Comparison of ENCODE assay signal across 15 cellular contexts in genomic region chr11:11782532-11783110, GRCh38. TPM values are rescaled to one million over a fixed set of nuclear protein-coding genes. Genes with fewer than 3 reads are reported as not detected.
A peak's percentile ranks its signal among the peaks of the same experiment; 100 is the strongest.
DNase-seq lines count a peak whose midpoint lies in the region; FAIRE-seq and TF ChIP-seq lines count a peak whose summit lies in the region.
"Had no signal": no experiment of that assay in that cellular context is flagged by ENCODE, and none has a peak within 500 bp of the region (broad histone marks: within the 10 kb centered on the region; RNA-seq: fewer than 3 reads in every experiment).

No MANE protein-coding gene starts in this region.

- H3K4me1 ChIP-seq in transverse colon = no peaks in the 10 kb centered on the region
- no peaks in the 10 kb centered on the region for H3K4me1 ChIP-seq in SJCRH30
- H3K4me1 ChIP-seq: pancreas, SJSA1 had no signal

- peak; percentile 58 for FAIRE-seq in bronchial epithelial cell (lab: Jason Lieb, UNC)
- FAIRE-seq: pancreas had no signal

- H3K27ac ChIP-seq in transverse colon (no peak overlapping the region), SJCRH30 (no peak overlapping the region), caudate nucleus (ENCODE audit: low read depth, low read length) (no peak overlapping the region)
- H3K27ac ChIP-seq: pancreas, SJSA1, skin epidermis, upper lobe of left lung had no signal

- intact Hi-C loops in transverse colon (cut with DNase I; ENCODE audit: low total_unique reads) = loop anchor here (10.0 kb wide), 1 partner anchor 158 kb away; the partner anchor contains the start of gene GALNT18

- H3K36me3 ChIP-seq in bronchial epithelial cell (ENCODE audit: control insufficient read depth, insufficient read depth, low read length) (no peaks in the 10 kb centered on the region), transverse colon (no peaks in the 10 kb centered on the region), SJCRH30 (no peaks in the 10 kb centered on the region)
- H3K36me3 ChIP-seq: pancreas, SJSA1, upper lobe of left lung had no signal

- peaks cover 3% of the 10 kb centered on the region for H3K27me3 ChIP-seq in bronchial epithelial cell (ENCODE audit: control insufficient read depth, insufficient read depth, low read length)
- H3K27me3 ChIP-seq in transverse colon = peaks cover 6% of the 10 kb centered on the region
- no peaks in the 10 kb centered on the region for H3K27me3 ChIP-seq in SJCRH30
- H3K27me3 ChIP-seq: pancreas, upper lobe of left lung had no signal

- TF ChIP-seq POLR2A in transverse colon (IDR thresholded peaks at IDR 0.05) = no peak

- in situ Hi-C loops in transverse colon (cut with MboI; ENCODE audit: low pct_ligation_motif_present in 1 of 4, low pct_unique_long_range_greater_than_20kb in 1 of 4, low sequenced_read_pairs in 3 of 4) = loop anchor here (10.0 to 25.0 kb wide), 6 partner anchors 505 to 998 kb away; no protein-coding TSS in a partner anchor

- H3K4me3 ChIP-seq in bronchial epithelial cell (ENCODE audit: low read depth, low read length) = no peak overlapping the region
- H3K4me3 ChIP-seq in transverse colon = no peak overlapping the region
- no peak overlapping the region for H3K4me3 ChIP-seq in SJCRH30
- H3K4me3 ChIP-seq: pancreas, SJSA1, skin epidermis, upper lobe of left lung had no signal

- no peak for TF ChIP-seq EP300 in transverse colon (IDR thresholded peaks at IDR 0.05; ENCODE audit: low read depth)

- peak; percentile 23 to 31 for DNase-seq in SHP77 (lab: John Stamatoyannopoulos, UW)
- DNase-seq in SHP77 treated with DMSO at 0.1 percent for 48 hours (lab: John Stamatoyannopoulos, UW) = no peak
- peak; percentile 74 for DNase-seq in NCI-H2171 treated with DMSO at 0.1 percent for 48 hours (lab: John Stamatoyannopoulos, UW)
- peak; percentile 51 for DNase-seq in bronchial epithelial cell (ENCODE audit: low read depth)
- DNase-seq in transverse colon = peak; percentile 49
- no peak for DNase-seq in SJCRH30
- DNase-seq in CD1c-positive myeloid dendritic cell (ENCODE audit: extremely low spot score) = no peak
- no peak for DNase-seq in caudate nucleus (lab: John Stamatoyannopoulos, UW)
- DNase-seq: activated T-cell treated with anti-CD3 and anti-CD28 coated beads, Interleukin-2, amount 50 U/mL, for 24 hours; CD4-positive, CD25-positive, alpha-beta regulatory T cell; HCEC 1CT; pancreas had no signal

- 60 to 61% methylated on average over 1 to 3 of the region's 3 CpGs for WGBS in transverse colon (ENCODE audit: low coverage in 1 of 2), 2 donors

- H3K9me3 ChIP-seq in transverse colon (no peaks in the 10 kb centered on the region), SJCRH30 (replicated peaks) (no peaks in the 10 kb centered on the region)
- H3K9me3 ChIP-seq: pancreas, SJSA1, upper lobe of left lung had no signal

- TF ChIP-seq CTCF in bronchial epithelial cell (IDR thresholded peaks at IDR 0.05; ENCODE audit: insufficient read depth, low read length, severe bottlenecking) = no peak
- no peak for TF ChIP-seq CTCF in transverse colon (IDR thresholded peaks at IDR 0.05)

RNA-seq across cellular contexts. Expression of gene USP47, which starts 59.2 kb away (rescaled TPM):
- 54.0 and 73.2 TPM in 2 replicates for total RNA-seq in bronchial epithelial cell
- total RNA-seq in transverse colon = 10 to 100 TPM; 42.6 to 85.1 (median 57.3) TPM
- total RNA-seq in SJCRH30 (2014; rRNA removed; shearing (Covaris generic)) = 82.1 and 98.7 TPM in 2 replicates

Comparison
In these comparisons a context has a peak if more than half of its experiments do, and no peak if none do; other contexts are left out.
1. DNase-seq: peak in SHP77 (2 of 2), NCI-H2171 treated with DMSO at 0.1 percent for 48 hours (single experiment), bronchial epithelial cell (single experiment) and transverse colon (single experiment); none in SHP77 treated with DMSO at 0.1 percent for 48 hours (single experiment), SJCRH30 (0 of 2), CD1c-positive myeloid dendritic cell (single experiment) and caudate nucleus (0 of 61).